ENCODE assay signal across 17 cellular contexts in genomic region chr12:109605599-109606228, GRCh38.
"Had no signal": no experiment of that assay in that cellular context is flagged by ENCODE, and none has a peak within 500 bp of the region (broad histone marks: within the 10 kb centered on the region; RNA-seq: fewer than 3 reads in every experiment).

No MANE protein-coding gene starts in this region.

- H3K4me3 ChIP-seq: lower lobe of right lung, thoracic aorta, upper lobe of left lung had no signal

- FAIRE-seq: TTC549 had no signal

- H3K9me3 ChIP-seq: lower lobe of right lung, stomach, thoracic aorta, upper lobe of left lung had no signal

- H3K27ac ChIP-seq: lower lobe of right lung, stomach, thoracic aorta, upper lobe of left lung had no signal

- H3K4me3 Mint-ChIP-seq: activated B cell treated with CpG ODN at 0.5 μM for 24 hours; activated CD4-positive, alpha-beta T cell treated with anti-CD3 and anti-CD28 coated beads, Interleukin-2, amount 10 ng/mL, durations not matched to agents 24 days and 14 days; activated CD8-positive, alpha-beta T cell treated with anti-CD3 and anti-CD28 coated beads for 36 hours; activated naive CD4-positive, alpha-beta T cell treated with anti-CD3 and anti-CD28 coated beads, Interleukin-2, amount 10 ng/mL, durations not matched to agents 7 days and 5 days; activated naive CD8-positive, alpha-beta T cell treated with anti-CD3 and anti-CD28 coated beads, Interleukin-2, amount 50 U/mL, for 24 hours; activated T-cell treated with anti-CD3 and anti-CD28 coated beads, Interleukin-2, amount 50 U/mL, for 24 hours; effector memory CD8-positive, alpha-beta T cell had no signal

- H3K4me1 ChIP-seq: lower lobe of right lung, upper lobe of left lung had no signal

- H3K36me3 Mint-ChIP-seq: activated naive CD4-positive, alpha-beta T cell treated with anti-CD3 and anti-CD28 coated beads, Interleukin-2, amount 10 ng/mL, durations not matched to agents 7 days and 5 days had no signal

- DNase-seq: activated B cell treated with CpG ODN at 0.5 μM for 24 hours; activated CD4-positive, alpha-beta T cell treated with anti-CD3 and anti-CD28 coated beads, Interleukin-2, amount 10 ng/mL, durations not matched to agents 24 days and 14 days; activated CD8-positive, alpha-beta T cell treated with anti-CD3 and anti-CD28 coated beads for 36 hours; activated naive CD4-positive, alpha-beta T cell treated with anti-CD3 and anti-CD28 coated beads, Interleukin-2, amount 10 ng/mL, durations not matched to agents 7 days and 5 days; activated naive CD8-positive, alpha-beta T cell treated with anti-CD3 and anti-CD28 coated beads, Interleukin-2, amount 50 U/mL, for 24 hours; activated T-cell treated with anti-CD3 and anti-CD28 coated beads, Interleukin-2, amount 50 U/mL, for 24 hours; aorta; dermis blood vessel endothelial cell; effector memory CD8-positive, alpha-beta T cell; lower lobe of right lung; stimulated activated CD4-positive, alpha-beta T cell treated with anti-CD3 and anti-CD28 coated beads, Interleukin-15, amount 100 ng/mL, for 24 hours; stimulated activated CD4-positive, alpha-beta T cell treated with anti-CD3 and anti-CD28 coated beads, Interleukin-2, amount 100 ng/mL, for 48 hours; stomach; upper lobe of left lung had no signal

- H3K4me1 Mint-ChIP-seq: activated B cell treated with CpG ODN at 0.5 μM for 24 hours; activated CD4-positive, alpha-beta T cell treated with anti-CD3 and anti-CD28 coated beads, Interleukin-2, amount 10 ng/mL, durations not matched to agents 24 days and 14 days; activated naive CD4-positive, alpha-beta T cell treated with anti-CD3 and anti-CD28 coated beads, Interleukin-2, amount 10 ng/mL, durations not matched to agents 7 days and 5 days; activated naive CD8-positive, alpha-beta T cell treated with anti-CD3 and anti-CD28 coated beads, Interleukin-2, amount 50 U/mL, for 24 hours had no signal

- H3K9me3 Mint-ChIP-seq: activated B cell treated with CpG ODN at 0.5 μM for 24 hours; activated CD4-positive, alpha-beta T cell treated with anti-CD3 and anti-CD28 coated beads, Interleukin-2, amount 10 ng/mL, durations not matched to agents 24 days and 14 days; activated CD8-positive, alpha-beta T cell treated with anti-CD3 and anti-CD28 coated beads for 36 hours; activated naive CD4-positive, alpha-beta T cell treated with anti-CD3 and anti-CD28 coated beads, Interleukin-2, amount 10 ng/mL, durations not matched to agents 7 days and 5 days; activated naive CD8-positive, alpha-beta T cell treated with anti-CD3 and anti-CD28 coated beads, Interleukin-2, amount 50 U/mL, for 24 hours; activated T-cell treated with anti-CD3 and anti-CD28 coated beads, Interleukin-2, amount 50 U/mL, for 24 hours; effector memory CD8-positive, alpha-beta T cell; nephron had no signal

- ATAC-seq: activated CD8-positive, alpha-beta T cell treated with anti-CD3 and anti-CD28 coated beads for 36 hours; activated naive CD8-positive, alpha-beta T cell treated with anti-CD3 and anti-CD28 coated beads, Interleukin-2, amount 50 U/mL, for 24 hours; effector memory CD8-positive, alpha-beta T cell; lower lobe of right lung had no signal

- H3K36me3 ChIP-seq: lower lobe of right lung, stomach, thoracic aorta, upper lobe of left lung had no signal

- H3K27me3 ChIP-seq: upper lobe of left lung had no signal
